ENCODE assay signal across 15 cellular contexts in the genomic region with DNA sequence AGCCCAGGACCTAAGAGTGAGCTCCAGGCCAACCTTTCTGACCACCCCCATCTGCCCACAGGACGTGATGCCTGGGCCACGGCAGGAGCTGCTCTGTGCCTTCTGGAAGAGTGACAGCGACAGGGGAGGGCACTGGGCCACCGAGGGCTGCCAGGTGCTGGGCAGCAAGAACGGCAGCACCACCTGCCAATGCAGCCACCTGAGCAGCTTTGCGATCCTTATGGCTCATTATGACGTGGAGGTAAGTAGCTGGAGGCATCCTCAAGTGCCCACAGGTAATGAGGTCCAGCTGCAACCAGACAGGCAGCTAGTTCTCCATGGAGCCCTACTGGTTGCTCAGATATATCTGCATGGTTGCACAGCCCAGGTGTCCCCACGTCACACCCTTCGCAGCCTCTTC. TPM values are rescaled to one million over a fixed set of nuclear protein-coding genes. Genes with fewer than 3 reads are reported as not detected.
DNase-seq lines count a peak whose midpoint lies in the region; ATAC-seq lines count a peak whose summit lies in the region.
"Had no signal": no experiment of that assay in that cellular context is flagged by ENCODE, and none has a peak within 500 bp of the region (broad histone marks: within the 10 kb centered on the region; RNA-seq: fewer than 3 reads in every experiment).

No MANE protein-coding gene starts in this region.

- DNase-seq in activated CD4-positive, alpha-beta T cell treated with anti-CD3 and anti-CD28 coated beads for 36 hours, result no peak
- DNase-seq in activated CD4-positive, alpha-beta T cell treated with anti-CD3 and anti-CD28 coated beads, Interleukin-2, amount 50 U/mL, for 4 hours, result no peak
- DNase-seq in NCI-H128 (lab: John Stamatoyannopoulos, UW; ENCODE audit: unreplicated experiment) (peak; percentile 19), islet precursor cell (no peak)
- no peak for DNase-seq in activated CD4-positive, alpha-beta memory T cell treated with anti-CD3 and anti-CD28 coated beads for 36 hours
- no peak for DNase-seq in natural killer cell treated with Interleukin-12 subunit alpha and Interleukin-12 subunit beta and Interleukin-15 and Interleukin-18, amount 100 ng/mL, for 72 hours (ENCODE audit: low spot score)
- no peak for DNase-seq in stimulated activated CD8-positive, alpha-beta memory T cell treated with anti-CD3 and anti-CD28 coated beads, Interleukin-4, amount 100 ng/mL, for 48 hours
- DNase-seq: ACHN; effector CD8-positive, alpha-beta T cell; GM23248; midbrain; SJCRH30; stimulated activated CD4-positive, alpha-beta T cell treated with anti-CD3 and anti-CD28 coated beads, Interleukin-12 subunit alpha, Interleukin-12 subunit beta, amount 100 ng/mL, for 4 hours; upper lobe of left lung had no signal

- CTCF ChIA-PET in activated CD4-positive, alpha-beta T cell treated with anti-CD3 and anti-CD28 coated beads for 36 hours (lab: Charles Lee), result interaction anchor here (0.6 to 4.3 kb wide), 6 partner anchors 14 to 268 kb away, joined by 4 to 33 read pairs (median 8); a partner anchor contains a TSS
- CTCF ChIA-PET in activated CD4-positive, alpha-beta memory T cell treated with anti-CD3 and anti-CD28 coated beads for 36 hours (lab: Charles Lee), result interaction anchor here (1.2 to 9.0 kb wide), 6 partner anchors 9 to 268 kb away, joined by 3 to 115 read pairs (median 16); a partner anchor contains a TSS

- peaks cover 14% of the 10 kb centered on the region for H3K4me1 Mint-ChIP-seq in activated CD4-positive, alpha-beta T cell treated with anti-CD3 and anti-CD28 coated beads for 36 hours
- H3K4me1 Mint-ChIP-seq in activated CD4-positive, alpha-beta memory T cell treated with anti-CD3 and anti-CD28 coated beads for 36 hours (ENCODE audit: low read depth), result peaks cover 17% of the 10 kb centered on the region
- H3K4me1 Mint-ChIP-seq in natural killer cell treated with Interleukin-12 subunit alpha and Interleukin-12 subunit beta and Interleukin-15 and Interleukin-18, amount 100 ng/mL, for 72 hours (ENCODE audit: low read depth in 2 of 2), result peaks cover 12 to 29% of the 10 kb centered on the region in 2 donors

- intact Hi-C loops in activated CD4-positive, alpha-beta T cell treated with anti-CD3 and anti-CD28 coated beads for 36 hours (cut with DNase I, micrococcal nuclease), result no loop called here
- intact Hi-C loops in activated CD4-positive, alpha-beta memory T cell treated with anti-CD3 and anti-CD28 coated beads for 36 hours (cut with micrococcal nuclease), result no loop called here

- H3K36me3 Mint-ChIP-seq in activated CD4-positive, alpha-beta T cell treated with anti-CD3 and anti-CD28 coated beads for 36 hours (ENCODE audit: low read depth), result peaks cover 74% of the 10 kb centered on the region
- H3K36me3 Mint-ChIP-seq in activated CD4-positive, alpha-beta memory T cell treated with anti-CD3 and anti-CD28 coated beads for 36 hours, result peaks cover 64% of the 10 kb centered on the region
- peaks cover 5% of the 10 kb centered on the region for H3K36me3 Mint-ChIP-seq in natural killer cell treated with Interleukin-12 subunit alpha and Interleukin-12 subunit beta and Interleukin-15 and Interleukin-18, amount 100 ng/mL, for 72 hours

- H3K27ac Mint-ChIP-seq in activated CD4-positive, alpha-beta T cell treated with anti-CD3 and anti-CD28 coated beads for 36 hours, result peak overlapping the region; percentile 24
- peak overlapping the region; percentile 40 for H3K27ac Mint-ChIP-seq in activated CD4-positive, alpha-beta memory T cell treated with anti-CD3 and anti-CD28 coated beads for 36 hours
- H3K27ac Mint-ChIP-seq in natural killer cell treated with Interleukin-12 subunit alpha and Interleukin-12 subunit beta and Interleukin-15 and Interleukin-18, amount 100 ng/mL, for 72 hours, result peak overlapping the region; percentile 46 to 58

- no peak for ATAC-seq in activated CD4-positive, alpha-beta T cell treated with anti-CD3 and anti-CD28 coated beads for 36 hours
- ATAC-seq in natural killer cell treated with Interleukin-12 subunit alpha and Interleukin-12 subunit beta and Interleukin-15 and Interleukin-18, amount 100 ng/mL, for 72 hours, result no peak
- ATAC-seq in HG02981 (IDR thresholded peaks at IDR 0.05; ENCODE audit: unreplicated experiment), result no peak

- H3K4me3 Mint-ChIP-seq in activated CD4-positive, alpha-beta T cell treated with anti-CD3 and anti-CD28 coated beads for 36 hours, result no peak overlapping the region
- no peak overlapping the region for H3K4me3 Mint-ChIP-seq in activated CD4-positive, alpha-beta memory T cell treated with anti-CD3 and anti-CD28 coated beads for 36 hours
- no peak overlapping the region for H3K4me3 Mint-ChIP-seq in natural killer cell treated with Interleukin-12 subunit alpha and Interleukin-12 subunit beta and Interleukin-15 and Interleukin-18, amount 100 ng/mL, for 72 hours

- POLR2A ChIA-PET in activated CD4-positive, alpha-beta T cell treated with anti-CD3 and anti-CD28 coated beads for 36 hours (lab: Charles Lee), result interaction anchor here (0.7 to 1.2 kb wide), 3 partner anchors 8 to 160 kb away, joined by 3 read pairs; no protein-coding TSS in a partner anchor
- POLR2A ChIA-PET in activated CD4-positive, alpha-beta memory T cell treated with anti-CD3 and anti-CD28 coated beads for 36 hours (lab: Charles Lee), result interaction anchor here (0.5 to 2.1 kb wide), 8 partner anchors 9 to 419 kb away, joined by 3 to 6 read pairs (median 4); a partner anchor contains a TSS

- H3K9me3 Mint-ChIP-seq in activated CD4-positive, alpha-beta T cell treated with anti-CD3 and anti-CD28 coated beads for 36 hours (ENCODE audit: low read depth), result no peaks in the 10 kb centered on the region
- no peaks in the 10 kb centered on the region for H3K9me3 Mint-ChIP-seq in activated CD4-positive, alpha-beta memory T cell treated with anti-CD3 and anti-CD28 coated beads for 36 hours
- H3K9me3 Mint-ChIP-seq in natural killer cell treated with Interleukin-12 subunit alpha and Interleukin-12 subunit beta and Interleukin-15 and Interleukin-18, amount 100 ng/mL, for 72 hours, result no peaks in the 10 kb centered on the region

- H3K27me3 Mint-ChIP-seq in activated CD4-positive, alpha-beta T cell treated with anti-CD3 and anti-CD28 coated beads for 36 hours, result no peaks in the 10 kb centered on the region
- H3K27me3 Mint-ChIP-seq in activated CD4-positive, alpha-beta memory T cell treated with anti-CD3 and anti-CD28 coated beads for 36 hours, result no peaks in the 10 kb centered on the region
- H3K27me3 Mint-ChIP-seq in natural killer cell treated with Interleukin-12 subunit alpha and Interleukin-12 subunit beta and Interleukin-15 and Interleukin-18, amount 100 ng/mL, for 72 hours, result no peaks in the 10 kb centered on the region

RNA-seq across cellular contexts. Expression of a gene that starts 14.8 kb away (rescaled TPM):
- total RNA-seq in activated CD4-positive, alpha-beta T cell treated with anti-CD3 and anti-CD28 coated beads for 36 hours, result 100 to 1,000 TPM; 168 to 185 TPM
- total RNA-seq in activated CD4-positive, alpha-beta memory T cell treated with anti-CD3 and anti-CD28 coated beads for 36 hours, result 100 to 1,000 TPM; 200 to 204 TPM
- 100 to 1,000 TPM; 225 to 449 TPM for total RNA-seq in natural killer cell treated with Interleukin-12 subunit alpha and Interleukin-12 subunit beta and Interleukin-15 and Interleukin-18, amount 100 ng/mL, for 72 hours

RNA-seq across cellular contexts. Expression of a gene that starts 23.1 kb away (rescaled TPM):
- 100 to 1,000 TPM; 207 to 232 TPM for total RNA-seq in activated CD4-positive, alpha-beta T cell treated with anti-CD3 and anti-CD28 coated beads for 36 hours
- 100 to 1,000 TPM; 202 to 206 TPM for total RNA-seq in activated CD4-positive, alpha-beta memory T cell treated with anti-CD3 and anti-CD28 coated beads for 36 hours
- total RNA-seq in natural killer cell treated with Interleukin-12 subunit alpha and Interleukin-12 subunit beta and Interleukin-15 and Interleukin-18, amount 100 ng/mL, for 72 hours, result 100 to 1,000 TPM; 348 to 798 TPM

RNA-seq across cellular contexts. Expression of a gene that starts 28.8 kb away (rescaled TPM):
- total RNA-seq in activated CD4-positive, alpha-beta T cell treated with anti-CD3 and anti-CD28 coated beads for 36 hours, result 100 to 1,000 TPM; 173 to 176 TPM
- 100 to 1,000 TPM; 188 to 207 TPM for total RNA-seq in activated CD4-positive, alpha-beta memory T cell treated with anti-CD3 and anti-CD28 coated beads for 36 hours
- 100 to 1,000 TPM; 140 to 160 TPM for total RNA-seq in natural killer cell treated with Interleukin-12 subunit alpha and Interleukin-12 subunit beta and Interleukin-15 and Interleukin-18, amount 100 ng/mL, for 72 hours
